18 cellular contexts compared by ENCODE assay signal in the genomic region with DNA sequence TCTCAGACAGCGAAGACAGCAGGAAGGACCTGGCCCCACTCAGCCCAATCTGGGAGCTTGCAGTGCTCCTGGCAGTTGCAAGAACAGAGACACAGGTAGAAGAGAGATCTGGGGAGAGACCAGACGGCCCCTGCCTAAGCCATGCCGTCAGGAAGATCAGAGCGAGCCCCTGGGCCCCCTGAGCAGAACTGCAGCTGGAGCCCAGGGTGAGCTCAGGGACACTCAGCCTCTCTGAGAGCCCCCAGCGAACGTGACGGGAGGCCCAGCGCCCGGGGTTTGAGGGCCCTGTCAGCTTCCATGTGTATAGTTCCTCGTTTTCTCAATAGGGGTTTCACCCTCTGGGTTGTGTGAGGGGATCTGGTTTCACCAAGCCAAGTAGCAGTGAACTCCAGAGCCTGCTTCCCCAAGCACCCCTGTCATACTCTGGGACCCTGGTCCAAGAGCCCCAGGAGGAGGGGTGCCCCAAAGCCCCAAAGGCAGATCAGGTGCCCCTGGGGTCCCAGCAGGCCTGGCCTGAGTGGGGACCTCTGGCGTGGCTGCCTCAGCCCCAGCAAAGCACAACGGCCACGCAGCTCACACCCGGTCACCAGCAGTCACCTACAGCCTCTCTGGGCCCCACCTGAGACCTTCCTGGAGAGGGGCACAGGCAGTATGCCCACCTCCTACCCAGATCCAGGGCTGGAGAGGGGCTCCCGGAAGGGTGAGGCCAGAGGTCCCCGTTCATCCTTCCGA.
"Had no signal": no experiment of that assay in that cellular context is flagged by ENCODE, and none has a peak within 500 bp of the region (broad histone marks: within the 10 kb centered on the region; RNA-seq: fewer than 3 reads in every experiment).

No MANE protein-coding gene starts in this region.

- H3K36me3 ChIP-seq: ovary, prostate gland, right lobe of liver, stomach, thyroid gland had no signal

- H3K9me3 ChIP-seq: ovary, prostate gland, right lobe of liver, thyroid gland had no signal

- H3K27me3 ChIP-seq: hepatocyte, ovary, right lobe of liver, stomach, thyroid gland had no signal

- H2AFZ ChIP-seq: hepatocyte had no signal

- H3K4me3 ChIP-seq: hepatocyte, lung, ovary, prostate gland, right lobe of liver, stomach, thyroid gland had no signal

- H3K4me2 ChIP-seq: hepatocyte had no signal

- DNase-seq: effector memory CD8-positive, alpha-beta T cell; foreskin melanocyte; left colon; left ventricle myocardium superior; mesenchymal stem cell; naive B cell; ovary; right lobe of liver; stimulated activated CD4-positive, alpha-beta T cell treated with anti-CD3 and anti-CD28 coated beads, Interleukin-15, amount 100 ng/mL, for 24 hours; stimulated activated CD4-positive, alpha-beta T cell treated with anti-CD3 and anti-CD28 coated beads, Interleukin-2, amount 100 ng/mL, for 24 hours; stimulated activated CD4-positive, alpha-beta T cell treated with anti-CD3 and anti-CD28 coated beads, Interleukin-4, amount 100 ng/mL, for 4 hours; stimulated activated naive CD4-positive, alpha-beta T cell; stomach had no signal

- H3K27ac ChIP-seq: hepatocyte, ovary, prostate gland, right lobe of liver, stomach, thyroid gland had no signal

- FAIRE-seq: urothelium cell line had no signal

- H3K4me1 ChIP-seq: prostate gland, right lobe of liver had no signal
